ENCODE assay signal across 23 cellular contexts in genomic region chr14:96576937-96577336, GRCh38.
DNase-seq lines count a peak whose midpoint lies in the region; ATAC-seq and TF ChIP-seq lines count a peak whose summit lies in the region.
"Had no signal": no experiment of that assay in that cellular context is flagged by ENCODE, and none has a peak within 500 bp of the region (broad histone marks: within the 10 kb centered on the region; RNA-seq: fewer than 3 reads in every experiment).

No MANE protein-coding gene starts in this region.

- no peaks in the 10 kb centered on the region for H3K9me3 ChIP-seq in naive thymus-derived CD4-positive, alpha-beta T cell (ENCODE audit: control insufficient read depth in 2 of 3, low read length in 3 of 3)
- no peaks in the 10 kb centered on the region for H3K9me3 ChIP-seq in transverse colon
- H3K9me3 ChIP-seq: esophagus squamous epithelium, gastrocnemius medialis, lower lobe of right lung, thyroid gland had no signal

- intact Hi-C loops in activated CD8-positive, alpha-beta T cell treated with anti-CD3 and anti-CD28 coated beads for 36 hours (cut with micrococcal nuclease), result no loop called here
- intact Hi-C loops in naive thymus-derived CD4-positive, alpha-beta T cell (cut with micrococcal nuclease), result no loop called here
- intact Hi-C loops in transverse colon (cut with DNase I; ENCODE audit: low total_unique reads), result no loop called here

- H3K9me3 Mint-ChIP-seq in activated naive CD8-positive, alpha-beta T cell (ENCODE audit: low read depth), result no peaks in the 10 kb centered on the region
- no peaks in the 10 kb centered on the region for H3K9me3 Mint-ChIP-seq in activated naive CD8-positive, alpha-beta T cell treated with anti-CD3 and anti-CD28 coated beads for 36 hours
- H3K9me3 Mint-ChIP-seq in activated CD8-positive, alpha-beta T cell treated with anti-CD3 and anti-CD28 coated beads for 36 hours, result no peaks in the 10 kb centered on the region
- H3K9me3 Mint-ChIP-seq in naive thymus-derived CD4-positive, alpha-beta T cell, result no peaks in the 10 kb centered on the region
- H3K9me3 Mint-ChIP-seq: activated B cell treated with CpG ODN at 0.5 μM for 24 hours; activated T-cell treated with anti-CD3 and anti-CD28 coated beads, Interleukin-2, amount 50 U/mL, for 72 hours; CD4-positive, alpha-beta memory T cell had no signal

- TF ChIP-seq CTCF in GM10248 (IDR thresholded peaks at IDR 0.05; ENCODE audit: control extremely low read depth, extremely low read depth, low read depth, missing control alignments), result no peak
- TF ChIP-seq CTCF in activated CD8-positive, alpha-beta T cell treated with anti-CD3 and anti-CD28 coated beads for 36 hours (IDR thresholded peaks at IDR 0.05), result no peak
- TF ChIP-seq CTCF in transverse colon (IDR thresholded peaks at IDR 0.05), result no peak

- TF ChIP-seq POLR2A in transverse colon (IDR thresholded peaks at IDR 0.05), result no peak

- H3K4me3 Mint-ChIP-seq in activated naive CD8-positive, alpha-beta T cell, result no peak overlapping the region
- no peak overlapping the region for H3K4me3 Mint-ChIP-seq in activated naive CD8-positive, alpha-beta T cell treated with anti-CD3 and anti-CD28 coated beads for 36 hours
- no peak overlapping the region for H3K4me3 Mint-ChIP-seq in activated CD8-positive, alpha-beta T cell treated with anti-CD3 and anti-CD28 coated beads for 36 hours
- H3K4me3 Mint-ChIP-seq in naive thymus-derived CD4-positive, alpha-beta T cell, result no peak overlapping the region
- H3K4me3 Mint-ChIP-seq: activated B cell treated with CpG ODN at 0.5 μM for 24 hours; activated T-cell treated with anti-CD3 and anti-CD28 coated beads, Interleukin-2, amount 50 U/mL, for 72 hours; CD4-positive, alpha-beta memory T cell had no signal

- no peaks in the 10 kb centered on the region for H3K27me3 Mint-ChIP-seq in activated naive CD8-positive, alpha-beta T cell
- no peaks in the 10 kb centered on the region for H3K27me3 Mint-ChIP-seq in activated naive CD8-positive, alpha-beta T cell treated with anti-CD3 and anti-CD28 coated beads for 36 hours
- H3K27me3 Mint-ChIP-seq in activated CD8-positive, alpha-beta T cell treated with anti-CD3 and anti-CD28 coated beads for 36 hours, result no peaks in the 10 kb centered on the region
- H3K27me3 Mint-ChIP-seq in naive thymus-derived CD4-positive, alpha-beta T cell, result no peaks in the 10 kb centered on the region
- H3K27me3 Mint-ChIP-seq: activated B cell treated with CpG ODN at 0.5 μM for 24 hours; CD4-positive, alpha-beta memory T cell had no signal

- no peaks in the 10 kb centered on the region for H3K36me3 Mint-ChIP-seq in activated naive CD8-positive, alpha-beta T cell
- peaks cover 15% of the 10 kb centered on the region for H3K36me3 Mint-ChIP-seq in activated naive CD8-positive, alpha-beta T cell treated with anti-CD3 and anti-CD28 coated beads for 36 hours
- H3K36me3 Mint-ChIP-seq in activated CD8-positive, alpha-beta T cell treated with anti-CD3 and anti-CD28 coated beads for 36 hours (ENCODE audit: low read depth), result peaks cover 8% of the 10 kb centered on the region
- peaks cover 0 to 14% (median 0%) of the 10 kb centered on the region in 5 donors for H3K36me3 Mint-ChIP-seq in naive thymus-derived CD4-positive, alpha-beta T cell

- no peaks in the 10 kb centered on the region for H3K36me3 ChIP-seq in naive thymus-derived CD4-positive, alpha-beta T cell (ENCODE audit: control insufficient read depth in 2 of 3, insufficient read depth in 3 of 3, low read length in 3 of 3)
- no peaks in the 10 kb centered on the region for H3K36me3 ChIP-seq in transverse colon
- H3K36me3 ChIP-seq: thyroid gland had no signal

- no peak for DNase-seq in activated naive CD8-positive, alpha-beta T cell treated with anti-CD3 and anti-CD28 coated beads for 36 hours
- DNase-seq in GM10248 (ENCODE audit: extremely low spot score) (peak; percentile 5), transverse colon (no peak), NCI-H748 treated with DMSO at 0.1 percent for 48 hours (lab: John Stamatoyannopoulos, UW) (no peak)
- DNase-seq in activated CD8-positive, alpha-beta T cell treated with anti-CD3 and anti-CD28 coated beads for 36 hours, result no peak
- peak in 1 of 9 donors; percentile 9 for DNase-seq in naive thymus-derived CD4-positive, alpha-beta T cell
- DNase-seq: activated B cell treated with CpG ODN at 0.5 μM for 24 hours; activated CD8-positive, alpha-beta memory T cell treated with anti-CD3 and anti-CD28 coated beads for 24 hours; activated T-cell treated with anti-CD3 and anti-CD28 coated beads, Interleukin-2, amount 50 U/mL, for 72 hours; CD4-positive, alpha-beta memory T cell; esophagus squamous epithelium; gastrocnemius medialis; hypothalamus; islet precursor cell; lower lobe of right lung; NCI-H1417; NCI-H2081 treated with DMSO at 0.1 percent for 48 hours; NCI-H510A treated with DMSO at 0.1 percent for 48 hours; stimulated activated naive CD4-positive, alpha-beta T cell; thyroid gland had no signal

- H3K27ac Mint-ChIP-seq in activated naive CD8-positive, alpha-beta T cell, result peak overlapping the region; percentile 12
- no peak overlapping the region for H3K27ac Mint-ChIP-seq in activated naive CD8-positive, alpha-beta T cell treated with anti-CD3 and anti-CD28 coated beads for 36 hours
- peak overlapping the region; percentile 44 for H3K27ac Mint-ChIP-seq in activated CD8-positive, alpha-beta T cell treated with anti-CD3 and anti-CD28 coated beads for 36 hours
- H3K27ac Mint-ChIP-seq in naive thymus-derived CD4-positive, alpha-beta T cell, result peak overlapping the region in 6 of 9 donors; percentile 3 to 52 (median 10)
- H3K27ac Mint-ChIP-seq: activated B cell treated with CpG ODN at 0.5 μM for 24 hours; activated T-cell treated with anti-CD3 and anti-CD28 coated beads, Interleukin-2, amount 50 U/mL, for 72 hours had no signal

- no peaks in the 10 kb centered on the region for H3K27me3 ChIP-seq in naive thymus-derived CD4-positive, alpha-beta T cell (ENCODE audit: control insufficient read depth in 2 of 2, insufficient read depth in 2 of 2, low read length in 2 of 2)
- no peaks in the 10 kb centered on the region for H3K27me3 ChIP-seq in transverse colon
- H3K27me3 ChIP-seq: esophagus squamous epithelium, gastrocnemius medialis, thyroid gland had no signal

- H3K4me3 ChIP-seq in naive thymus-derived CD4-positive, alpha-beta T cell (ENCODE audit: low read length), result no peak overlapping the region
- no peak overlapping the region for H3K4me3 ChIP-seq in transverse colon
- H3K4me3 ChIP-seq: esophagus squamous epithelium, gastrocnemius medialis, lower lobe of right lung, skin epidermis, thyroid gland had no signal

- POLR2A ChIA-PET in GM10248 (lab: Yijun Ruan, JAX), result no interaction called here
- POLR2A ChIA-PET in activated CD8-positive, alpha-beta T cell treated with anti-CD3 and anti-CD28 coated beads for 36 hours (lab: Charles Lee), result interaction anchor here (0.6 to 1.0 kb wide), 2 partner anchors 13 to 14 kb away, joined by 3 to 4 read pairs; no protein-coding TSS in a partner anchor
- POLR2A ChIA-PET in naive thymus-derived CD4-positive, alpha-beta T cell (lab: Charles Lee), result no interaction called here

- no peak overlapping the region for H3K27ac ChIP-seq in naive thymus-derived CD4-positive, alpha-beta T cell (ENCODE audit: low read depth, low read length)
- no peak overlapping the region for H3K27ac ChIP-seq in transverse colon
- H3K27ac ChIP-seq: esophagus squamous epithelium, gastrocnemius medialis, lower lobe of right lung, skin epidermis, thyroid gland had no signal

- peaks cover 18% of the 10 kb centered on the region for H3K4me1 Mint-ChIP-seq in activated naive CD8-positive, alpha-beta T cell (ENCODE audit: low read depth)
- peaks cover 9% of the 10 kb centered on the region for H3K4me1 Mint-ChIP-seq in activated naive CD8-positive, alpha-beta T cell treated with anti-CD3 and anti-CD28 coated beads for 36 hours
- H3K4me1 Mint-ChIP-seq in activated CD8-positive, alpha-beta T cell treated with anti-CD3 and anti-CD28 coated beads for 36 hours (ENCODE audit: low read depth), result peaks cover 20% of the 10 kb centered on the region
- H3K4me1 Mint-ChIP-seq in naive thymus-derived CD4-positive, alpha-beta T cell, result peaks cover 9 to 34% (median 23%) of the 10 kb centered on the region in 7 donors

- H3K4me1 ChIP-seq in naive thymus-derived CD4-positive, alpha-beta T cell (ENCODE audit: control insufficient read depth in 2 of 2, insufficient read depth in 2 of 2, low read length in 2 of 2), result no peaks in the 10 kb centered on the region
- peaks cover 0 to 7% (median 2%) of the 10 kb centered on the region in 4 donors for H3K4me1 ChIP-seq in transverse colon

- in situ Hi-C loops in transverse colon (cut with MboI; ENCODE audit: low pct_ligation_motif_present in 1 of 4, low pct_unique_long_range_greater_than_20kb in 1 of 4, low sequenced_read_pairs in 3 of 4), result no loop called here

- ATAC-seq in activated CD8-positive, alpha-beta T cell treated with anti-CD3 and anti-CD28 coated beads for 36 hours, result no peak
- ATAC-seq in naive thymus-derived CD4-positive, alpha-beta T cell, result no peak
- ATAC-seq: activated T-cell treated with anti-CD3 and anti-CD28 coated beads, Interleukin-2, amount 50 U/mL, for 72 hours; gastrocnemius medialis; lower lobe of right lung; SK-N-SH treated with all-trans-retinoic acid at 6 μM for 48 hours had no signal

- WGBS in transverse colon (ENCODE audit: low coverage in 1 of 2), 2 donors, result 23 to 53% methylated on average over 3 of the region's 3 CpGs

- TF ChIP-seq EP300 in transverse colon (IDR thresholded peaks at IDR 0.05; ENCODE audit: low read depth), result no peak

- CTCF ChIA-PET in GM10248 (lab: Yijun Ruan, JAX), result interaction anchor here (1.3 to 7.6 kb wide), 3 partner anchors 12 to 162 kb away, joined by 4 to 48 read pairs (median 5); no protein-coding TSS in a partner anchor
- CTCF ChIA-PET in activated CD8-positive, alpha-beta T cell treated with anti-CD3 and anti-CD28 coated beads for 36 hours (lab: Charles Lee), result interaction anchor here (0.7 to 1.6 kb wide), 4 partner anchors 9 to 165 kb away, joined by 3 to 5 read pairs (median 4); no protein-coding TSS in a partner anchor
- CTCF ChIA-PET in naive thymus-derived CD4-positive, alpha-beta T cell (lab: Charles Lee), result no interaction called here
